Comparison of ENCODE assay signal across 16 cellular contexts in genomic region chr2:163044116-163044515, GRCh38.
DNase-seq lines count a peak whose midpoint lies in the region; ATAC-seq lines count a peak whose summit lies in the region.
"Had no signal": no experiment of that assay in that cellular context is flagged by ENCODE, and none has a peak within 500 bp of the region (broad histone marks: within the 10 kb centered on the region; RNA-seq: fewer than 3 reads in every experiment).

No MANE protein-coding gene starts in this region.

- ATAC-seq in GM19023 (IDR thresholded peaks at IDR 0.05; ENCODE audit: unreplicated experiment): no peak
- ATAC-seq: activated CD8-positive, alpha-beta T cell treated with anti-CD3 and anti-CD28 coated beads for 36 hours; activated naive CD8-positive, alpha-beta T cell treated with anti-CD3 and anti-CD28 coated beads, Interleukin-2, amount 50 U/mL, for 24 hours; stimulated activated naive B cell treated with anti-CD40 and anti-IgM and Interleukin-4, amounts not matched to agents 10 μg/mL and 1 μg/mL and 100 μg/mL, for 72 hours had no signal

- DNase-seq in DMS53 (lab: John Stamatoyannopoulos, UW) (peak; percentile 86), NCI-H146 (lab: John Stamatoyannopoulos, UW) (peak; percentile 30), SK-N-DZ (ENCODE audit: low spot score) (peak; percentile 12), myocyte (ENCODE audit: low read depth) (peak; percentile 5), OCI-M1 (lab: John Stamatoyannopoulos, UW) (no peak)
- no peak for DNase-seq in activated CD4-positive, CD25-positive, alpha-beta regulatory T cell (lab: John Stamatoyannopoulos, UW)
- DNase-seq: activated CD8-positive, alpha-beta T cell treated with anti-CD3 and anti-CD28 coated beads for 36 hours; activated naive CD8-positive, alpha-beta T cell treated with anti-CD3 and anti-CD28 coated beads, Interleukin-2, amount 50 U/mL, for 24 hours; central memory CD4-positive, alpha-beta T cell; effector CD4-positive, alpha-beta T cell; Kasumi-1; kidney; NCI-H187 treated with DMSO at 0.1 percent for 48 hours; stimulated activated naive B cell treated with anti-CD40 and anti-IgM and Interleukin-4, amounts not matched to agents 10 μg/mL and 1 μg/mL and 100 μg/mL, for 72 hours; thyroid gland had no signal

Comparison
In these comparisons a context has a peak if more than half of its experiments do, and no peak if none do; other contexts are left out.
1. DNase-seq: peak in DMS53 (single experiment), NCI-H146 (single experiment), SK-N-DZ (single experiment) and myocyte (single experiment); none in OCI-M1 (single experiment) and activated CD4-positive, CD25-positive, alpha-beta regulatory T cell (0 of 4).